In the genomic region with DNA sequence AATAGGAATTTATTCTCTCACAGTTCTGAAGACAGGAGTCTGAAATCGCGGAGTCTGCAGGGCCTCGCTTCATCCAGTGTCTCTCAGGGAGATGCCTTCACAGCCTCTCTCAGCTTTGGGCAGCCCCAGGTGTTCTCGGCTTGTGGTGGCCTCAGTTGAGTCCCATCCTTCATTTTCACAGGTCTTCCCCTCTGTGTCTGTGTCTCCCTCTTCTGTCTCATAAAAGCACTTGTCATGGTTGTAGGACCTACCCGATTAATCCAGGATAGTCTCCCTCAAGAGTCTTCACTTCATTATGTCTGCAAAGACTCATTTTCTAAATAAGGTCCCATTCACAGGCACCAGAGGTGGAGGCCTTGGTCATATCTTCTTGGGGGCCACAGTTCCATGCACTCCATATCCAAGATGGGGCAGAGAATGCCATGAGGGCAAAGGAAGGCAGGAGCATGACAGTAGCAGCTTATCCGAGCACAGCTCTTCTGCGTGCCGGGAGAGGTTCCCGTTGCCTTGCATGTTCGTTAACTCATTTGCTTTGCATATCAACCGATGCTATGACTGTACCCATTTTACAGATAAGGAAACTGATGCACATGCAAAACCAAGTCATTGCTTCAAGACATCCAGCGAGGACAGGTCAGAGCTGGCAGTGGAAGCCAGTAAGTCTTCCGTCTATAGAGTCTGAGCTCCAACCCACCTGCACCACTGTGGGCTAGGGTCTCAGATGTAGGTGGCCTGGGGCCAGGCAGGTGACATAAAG, we compare ENCODE assay signal across 17 cellular contexts.
A peak's percentile ranks its signal among the peaks of the same experiment; 100 is the strongest.
DNase-seq lines count a peak whose midpoint lies in the region; ATAC-seq and TF ChIP-seq lines count a peak whose summit lies in the region.
"Had no signal": no experiment of that assay in that cellular context is flagged by ENCODE, and none has a peak within 500 bp of the region (broad histone marks: within the 10 kb centered on the region; RNA-seq: fewer than 3 reads in every experiment).

No MANE protein-coding gene starts in this region.

- no peaks in the 10 kb centered on the region for H3K36me3 Mint-ChIP-seq in immature natural killer cell

- H3K4me3 ChIP-seq in BE2C (ENCODE audit: low read depth, low read length) (no peak overlapping the region), PC-3 (ENCODE audit: low read length) (no peak overlapping the region)
- H3K4me3 ChIP-seq: BLaER1, GM23338, PC-9 had no signal

- POLR2A ChIA-PET in PC-3 (lab: Charles Lee; ENCODE audit: unreplicated experiment): no interaction called here

- H3K27ac ChIP-seq in PC-3 (ENCODE audit: low read length) (no peak overlapping the region), foreskin keratinocyte (no peak overlapping the region)
- H3K27ac ChIP-seq: BLaER1, PC-9 had no signal

- H3K9me3 Mint-ChIP-seq in immature natural killer cell: no peaks in the 10 kb centered on the region
- H3K9me3 Mint-ChIP-seq: GM23338 had no signal

- CTCF ChIA-PET in PC-3 (lab: Charles Lee): no interaction called here

- no peak overlapping the region for H3K27ac Mint-ChIP-seq in immature natural killer cell
- H3K27ac Mint-ChIP-seq: GM23338, HFFc6 had no signal

- H3K4me1 ChIP-seq in BE2C (no peaks in the 10 kb centered on the region), PC-3 (ENCODE audit: insufficient read depth, low read length) (no peaks in the 10 kb centered on the region), foreskin keratinocyte (no peaks in the 10 kb centered on the region)

- H3K9me3 ChIP-seq in BE2C: no peaks in the 10 kb centered on the region
- no peaks in the 10 kb centered on the region for H3K9me3 ChIP-seq in PC-3 (ENCODE audit: low read length)
- H3K9me3 ChIP-seq: BLaER1 had no signal

- no peak overlapping the region for H2AFZ ChIP-seq in PC-3 (ENCODE audit: low read length)
- H2AFZ ChIP-seq: GM23338, PC-9 had no signal

- no peaks in the 10 kb centered on the region for H3K36me3 ChIP-seq in BE2C
- H3K36me3 ChIP-seq in PC-3 (ENCODE audit: low read depth, low read length): no peaks in the 10 kb centered on the region
- H3K36me3 ChIP-seq: BLaER1 had no signal

- H3K27me3 ChIP-seq in BE2C (no peaks in the 10 kb centered on the region), PC-3 (ENCODE audit: low read length) (no peaks in the 10 kb centered on the region), foreskin keratinocyte (peaks cover 12% of the 10 kb centered on the region)
- H3K27me3 ChIP-seq: BLaER1 had no signal

- no peaks in the 10 kb centered on the region for H3K79me2 ChIP-seq in PC-3 (ENCODE audit: low read length)

- BruUV-seq in PC-3 (replicated peaks; lab: Mats Ljungman, UMichigan): no TSS peak

- H3K4me1 Mint-ChIP-seq in immature natural killer cell: no peaks in the 10 kb centered on the region

- no peak overlapping the region for H3K4me3 Mint-ChIP-seq in immature natural killer cell
- H3K4me3 Mint-ChIP-seq: GM23338, HFFc6 had no signal

- no peak for DNase-seq in BE2C
- DNase-seq in EH (ENCODE audit: low read depth): peak; percentile 23
- DNase-seq in PC-3: no peak
- no peak for DNase-seq in foreskin keratinocyte
- DNase-seq in immature natural killer cell: no peak
- DNase-seq: HFFc6, Karpas-422, NCI-H1417 treated with DMSO at 0.1 percent for 48 hours, NCI-H2081, NCI-H226, NCI-H526 treated with DMSO at 0.1 percent for 48 hours, PC-9 had no signal

- H3K4me2 ChIP-seq in PC-3 (ENCODE audit: low read length): no peak overlapping the region
- H3K4me2 ChIP-seq: BLaER1, GM23338, PC-9 had no signal

- H3K9ac ChIP-seq in PC-3 (ENCODE audit: low read length): no peak overlapping the region
- H3K9ac ChIP-seq: BLaER1 had no signal

- H3K9me2 ChIP-seq in PC-3 (replicated peaks; ENCODE audit: low read length): no peaks in the 10 kb centered on the region

- TF ChIP-seq CTCF in BE2C (IDR thresholded peaks at IDR 0.05; ENCODE audit: low read depth, low read length): 0 out of 2 replicates have a peak, but pooled peaks have one; percentile 12
- peak; percentile 30; the same call in 1 of the 2 replicates for TF ChIP-seq CTCF in PC-3 (conservative IDR thresholded peaks at IDR 0.05; ENCODE audit: low read depth, low read length)
- TF ChIP-seq CTCF in foreskin keratinocyte (conservative IDR thresholded peaks at IDR 0.05): peak; percentile 40

- H3K27me3 Mint-ChIP-seq in immature natural killer cell (ENCODE audit: low read depth in 3 of 3): peaks cover 4 to 6% (median 5%) of the 10 kb centered on the region in 3 donors

- H4K20me1 ChIP-seq in PC-3 (ENCODE audit: low read length): no peaks in the 10 kb centered on the region
- H4K20me1 ChIP-seq: BLaER1 had no signal

- ATAC-seq in PC-3: peak; percentile 57; the same call in 1 of the 2 replicates
- no peak for ATAC-seq in foreskin keratinocyte
- no peak for ATAC-seq in GM19035 (IDR thresholded peaks at IDR 0.05; ENCODE audit: unreplicated experiment)
- ATAC-seq in HG03175 (IDR thresholded peaks at IDR 0.05; ENCODE audit: unreplicated experiment): no peak
- ATAC-seq: GM23338, Right ventricle myocardium inferior had no signal

- no peaks in the 10 kb centered on the region for H3F3A ChIP-seq in PC-3 (ENCODE audit: low read length, unreplicated experiment)

- intact Hi-C loops in PC-3 (cut with micrococcal nuclease): no loop called here
